ENCODE assay signal across 8 cellular contexts in genomic region chr2:174597347-174598047, GRCh38. TPM values are rescaled to one million over a fixed set of nuclear protein-coding genes. Genes with fewer than 3 reads are reported as not detected.
DNase-seq lines count a peak whose midpoint lies in the region; ATAC-seq and TF ChIP-seq lines count a peak whose summit lies in the region.

Gene WIPF1 (minus strand): TSS chr2:174597804. CDS start chr2:174585573, 12,231 bp downstream.

- peaks cover 3% of the 10 kb centered on the region for H3K9me3 Mint-ChIP-seq in activated T-helper 2 cell treated with anti-CD3 and anti-CD28 coated beads, Interferon-gamma antibody, Interleukin-2, Interleukin-4, amounts not matched to agents 10 μg/mL and 5 μg/mL and 100 μg/mL, durations not matched to agents 14 hours and 24 hours and 36 hours
- H3K9me3 Mint-ChIP-seq in glutamatergic neuron (ENCODE audit: unreplicated experiment): peaks cover 2% of the 10 kb centered on the region
- H3K9me3 Mint-ChIP-seq in stimulated activated effector memory CD8-positive, alpha-beta T cell treated with anti-CD3 and anti-CD28 coated beads, Interleukin-12 subunit alpha, Interleukin-12 subunit beta, amount 100 ng/mL, for 72 hours: peaks cover 2% of the 10 kb centered on the region

- H3K27me3 ChIP-seq in MM.1S (replicated peaks; ENCODE audit: insufficient read depth, low read length): no peaks in the 10 kb centered on the region

- peak within 1 kb of the TSS; percentile 90 for H3K27ac Mint-ChIP-seq in activated T-helper 2 cell treated with anti-CD3 and anti-CD28 coated beads, Interferon-gamma antibody, Interleukin-2, Interleukin-4, amounts not matched to agents 10 μg/mL and 5 μg/mL and 100 μg/mL, durations not matched to agents 14 hours and 24 hours and 36 hours
- no peak within 1 kb of the TSS for H3K27ac Mint-ChIP-seq in glutamatergic neuron (ENCODE audit: unreplicated experiment)
- H3K27ac Mint-ChIP-seq in stimulated activated effector memory CD8-positive, alpha-beta T cell treated with anti-CD3 and anti-CD28 coated beads, Interleukin-12 subunit alpha, Interleukin-12 subunit beta, amount 100 ng/mL, for 72 hours: peak within 1 kb of the TSS; percentile 99

- H3F3A ChIP-seq in MM.1S (ENCODE audit: insufficient read depth, low read length): peaks cover 54% of the 10 kb centered on the region

- peaks cover 33% of the 10 kb centered on the region for H3K4me1 ChIP-seq in MM.1S (ENCODE audit: low read length)

- H3K9ac ChIP-seq in MM.1S (ENCODE audit: low read length): peak within 1 kb of the TSS; percentile 99

- peak; percentile 42 for ATAC-seq in GM21786 (IDR thresholded peaks at IDR 0.05; ENCODE audit: unreplicated experiment)
- ATAC-seq in stimulated activated effector memory CD8-positive, alpha-beta T cell treated with anti-CD3 and anti-CD28 coated beads, Interleukin-12 subunit alpha, Interleukin-12 subunit beta, amount 100 ng/mL, for 72 hours: peak; percentile 70

- peak within 1 kb of the TSS; percentile 96 for H3K27ac ChIP-seq in MM.1S (ENCODE audit: low read length)

- H3K4me3 Mint-ChIP-seq in activated T-helper 2 cell treated with anti-CD3 and anti-CD28 coated beads, Interferon-gamma antibody, Interleukin-2, Interleukin-4, amounts not matched to agents 10 μg/mL and 5 μg/mL and 100 μg/mL, durations not matched to agents 14 hours and 24 hours and 36 hours (ENCODE audit: low read depth): peak within 1 kb of the TSS; percentile 84
- no peak within 1 kb of the TSS for H3K4me3 Mint-ChIP-seq in glutamatergic neuron (ENCODE audit: unreplicated experiment)
- H3K4me3 Mint-ChIP-seq in stimulated activated effector memory CD8-positive, alpha-beta T cell treated with anti-CD3 and anti-CD28 coated beads, Interleukin-12 subunit alpha, Interleukin-12 subunit beta, amount 100 ng/mL, for 72 hours: peak within 1 kb of the TSS; percentile 74

- intact Hi-C loops in activated T-helper 2 cell treated with anti-CD3 and anti-CD28 coated beads, Interferon-gamma antibody, Interleukin-2, Interleukin-4, amounts not matched to agents 10 μg/mL and 5 μg/mL and 100 μg/mL, durations not matched to agents 14 hours and 24 hours and 36 hours (cut with micrococcal nuclease): loop anchor here (1.0 to 10.0 kb wide), 9 partner anchors 11 to 633 kb away; partner anchors contain the start of genes ATF2 and SP3

- peaks cover 59% of the 10 kb centered on the region for H3K4me1 Mint-ChIP-seq in activated T-helper 2 cell treated with anti-CD3 and anti-CD28 coated beads, Interferon-gamma antibody, Interleukin-2, Interleukin-4, amounts not matched to agents 10 μg/mL and 5 μg/mL and 100 μg/mL, durations not matched to agents 14 hours and 24 hours and 36 hours (ENCODE audit: low read depth)
- peaks cover 10% of the 10 kb centered on the region for H3K4me1 Mint-ChIP-seq in glutamatergic neuron (ENCODE audit: low read depth, unreplicated experiment)
- H3K4me1 Mint-ChIP-seq in stimulated activated effector memory CD8-positive, alpha-beta T cell treated with anti-CD3 and anti-CD28 coated beads, Interleukin-12 subunit alpha, Interleukin-12 subunit beta, amount 100 ng/mL, for 72 hours: peaks cover 57% of the 10 kb centered on the region

- H3K79me2 ChIP-seq in MM.1S (ENCODE audit: low read length): peaks cover 95% of the 10 kb centered on the region

- no peaks in the 10 kb centered on the region for H3K27me3 Mint-ChIP-seq in activated T-helper 2 cell treated with anti-CD3 and anti-CD28 coated beads, Interferon-gamma antibody, Interleukin-2, Interleukin-4, amounts not matched to agents 10 μg/mL and 5 μg/mL and 100 μg/mL, durations not matched to agents 14 hours and 24 hours and 36 hours (ENCODE audit: low read depth)
- H3K27me3 Mint-ChIP-seq in glutamatergic neuron (ENCODE audit: unreplicated experiment): no peaks in the 10 kb centered on the region

- H3K36me3 ChIP-seq in MM.1S (replicated peaks; ENCODE audit: insufficient read depth, low read length): no peaks in the 10 kb centered on the region

- DNase-seq in MM.1S (peak; percentile 90), glutamatergic neuron (no peak), NCI-H1092 treated with DMSO at 0.1 percent for 48 hours (lab: John Stamatoyannopoulos, UW) (no peak), HK-2 (ENCODE audit: unreplicated experiment) (no peak)
- DNase-seq in activated T-helper 2 cell treated with anti-CD3 and anti-CD28 coated beads, Interferon-gamma antibody, Interleukin-2, Interleukin-4, amounts not matched to agents 10 μg/mL and 5 μg/mL and 100 μg/mL, durations not matched to agents 14 hours and 24 hours and 36 hours (ENCODE audit: low spot score): peak; percentile 38
- DNase-seq in stimulated activated effector memory CD8-positive, alpha-beta T cell treated with anti-CD3 and anti-CD28 coated beads, Interleukin-12 subunit alpha, Interleukin-12 subunit beta, amount 100 ng/mL, for 72 hours (ENCODE audit: low spot score in 2 of 2): peak in 1 of 2 donors; percentile 67

- H3K4me2 ChIP-seq in MM.1S (ENCODE audit: low read depth, low read length): peak within 1 kb of the TSS; percentile 61

- no peaks in the 10 kb centered on the region for H3K9me2 ChIP-seq in MM.1S (replicated peaks; ENCODE audit: insufficient read depth, low read length)

- peaks cover 76% of the 10 kb centered on the region for H3K36me3 Mint-ChIP-seq in activated T-helper 2 cell treated with anti-CD3 and anti-CD28 coated beads, Interferon-gamma antibody, Interleukin-2, Interleukin-4, amounts not matched to agents 10 μg/mL and 5 μg/mL and 100 μg/mL, durations not matched to agents 14 hours and 24 hours and 36 hours (ENCODE audit: low read depth)
- H3K36me3 Mint-ChIP-seq in glutamatergic neuron (ENCODE audit: unreplicated experiment): peaks cover 13% of the 10 kb centered on the region
- peaks cover 55% of the 10 kb centered on the region for H3K36me3 Mint-ChIP-seq in stimulated activated effector memory CD8-positive, alpha-beta T cell treated with anti-CD3 and anti-CD28 coated beads, Interleukin-12 subunit alpha, Interleukin-12 subunit beta, amount 100 ng/mL, for 72 hours

- no peaks in the 10 kb centered on the region for H4K20me1 ChIP-seq in MM.1S (ENCODE audit: insufficient read depth, low read length)

- H3K4me3 ChIP-seq in GM12875 (ENCODE audit: low read depth, low read length) (peak within 1 kb of the TSS; percentile 51), MM.1S (ENCODE audit: low read length) (peak within 1 kb of the TSS; percentile 83)

- no peak within 1 kb of the TSS for H2AFZ ChIP-seq in MM.1S (ENCODE audit: low read length)

- TF ChIP-seq CTCF in GM12875 (IDR thresholded peaks at IDR 0.05; ENCODE audit: borderline replicate concordance, insufficient read depth, low read depth, low read length) (no peak), MM.1S (IDR thresholded peaks at IDR 0.05; ENCODE audit: low read length) (no peak), glutamatergic neuron (IDR thresholded peaks at IDR 0.05; ENCODE audit: partially characterized antibody, unreplicated experiment) (no peak)

- no peaks in the 10 kb centered on the region for H3K9me3 ChIP-seq in MM.1S (replicated peaks; ENCODE audit: insufficient read depth, low read length)

RNA-seq across cellular contexts. Expression of gene WIPF1, which starts in this region (rescaled TPM):
- 281 and 287 TPM in 2 replicates for total RNA-seq in activated T-helper 2 cell treated with anti-CD3 and anti-CD28 coated beads, Interferon-gamma antibody, Interleukin-2, Interleukin-4, amounts not matched to agents 10 μg/mL and 5 μg/mL and 100 μg/mL, durations not matched to agents 14 hours and 24 hours and 36 hours
- 15.5 TPM for total RNA-seq in glutamatergic neuron (ENCODE audit: unreplicated experiment)

Comparison
In these comparisons a context has a peak if more than half of its experiments do, and no peak if none do; other contexts are left out.
1. RNA of gene WIPF1 (total RNA-seq): 281 to 287 TPM in activated T-helper 2 cell treated with anti-CD3 and anti-CD28 coated beads, Interferon-gamma antibody, Interleukin-2, Interleukin-4, amounts not matched to agents 10 μg/mL and 5 μg/mL and 100 μg/mL, durations not matched to agents 14 hours and 24 hours and 36 hours; 15.5 TPM in glutamatergic neuron (single experiment); every median in the first group is over 10 times any median in the second.
2. DNase-seq: peak in MM.1S (single experiment) and activated T-helper 2 cell treated with anti-CD3 and anti-CD28 coated beads, Interferon-gamma antibody, Interleukin-2, Interleukin-4, amounts not matched to agents 10 μg/mL and 5 μg/mL and 100 μg/mL, durations not matched to agents 14 hours and 24 hours and 36 hours (single experiment); none in glutamatergic neuron (single experiment), NCI-H1092 treated with DMSO at 0.1 percent for 48 hours (single experiment) and HK-2 (single experiment).